In the genomic region with DNA sequence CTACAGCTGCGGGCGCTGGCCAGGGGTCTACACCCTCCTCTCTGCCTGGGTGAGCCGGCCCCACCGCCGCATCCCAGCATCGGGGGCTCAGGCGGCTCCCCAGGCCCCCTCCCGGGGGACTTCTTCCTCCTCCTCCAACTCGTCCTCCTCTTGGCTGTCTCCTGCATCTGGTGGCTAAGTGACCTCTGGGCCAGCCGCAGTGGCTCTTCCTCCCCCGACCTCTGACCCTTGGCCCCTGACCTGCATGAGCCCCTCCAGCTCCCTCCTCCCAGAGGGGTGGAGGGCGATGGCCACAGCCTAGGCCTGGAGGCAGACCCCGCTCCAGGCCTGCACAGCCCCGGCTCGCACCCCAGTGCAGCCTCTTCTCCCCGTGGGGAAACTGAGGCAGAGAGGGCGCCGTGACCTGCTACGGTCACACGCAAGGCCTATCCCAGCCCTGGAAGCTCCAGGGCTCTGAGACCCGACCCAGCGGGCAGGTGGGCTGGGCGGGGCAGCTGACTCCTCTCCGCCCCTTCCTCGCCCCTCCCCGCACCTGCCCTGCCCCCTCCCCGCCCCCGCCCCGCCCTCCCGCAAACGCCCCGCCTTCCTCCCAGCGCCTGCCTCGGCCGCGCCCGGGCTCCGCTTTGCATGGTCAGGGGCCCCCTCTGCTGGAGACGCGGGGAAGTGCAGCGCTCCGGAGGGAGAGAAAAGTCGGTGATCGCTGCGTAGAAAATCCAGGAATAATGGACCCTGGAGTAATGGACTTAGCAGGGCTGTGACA, we compare ENCODE assay signal across 8 cellular contexts. TPM values are rescaled to one million over a fixed set of nuclear protein-coding genes. Genes with fewer than 3 reads are reported as not detected.
DNase-seq lines count a peak whose midpoint lies in the region; ATAC-seq and TF ChIP-seq lines count a peak whose summit lies in the region.
"Not testable (repeated sequence)": the region's sequence is repeated elsewhere in the genome, so short reads cannot be mapped to it uniquely, and the experiment has no call there.
"Had no signal": no experiment of that assay in that cellular context is flagged by ENCODE, and none has a peak within 500 bp of the region (broad histone marks: within the 10 kb centered on the region; RNA-seq: fewer than 3 reads in every experiment).

No MANE protein-coding gene starts in this region.

- H3K4me2 ChIP-seq in IMR-90 (ENCODE audit: low read depth, low read length): not testable (repeated sequence)

- H3K79me1 ChIP-seq in IMR-90 (ENCODE audit: low read depth in 1 of 2, low read length in 2 of 2): not testable (repeated sequence)

- H2BK120ac ChIP-seq in IMR-90 (ENCODE audit: low read depth, low read length): not testable (repeated sequence)

- H3K23ac ChIP-seq in IMR-90 (ENCODE audit: low read depth, low read length): not testable (repeated sequence)

- H3K14ac ChIP-seq in IMR-90 (replicated peaks; ENCODE audit: low read depth, low read length): not testable (repeated sequence)

- not testable (repeated sequence) for H3K4me1 ChIP-seq in IMR-90 (ENCODE audit: control insufficient read depth, insufficient read depth, low read length); foreskin keratinocyte; right lobe of liver; sigmoid colon

- not testable (repeated sequence) for TF ChIP-seq POLR2A in IMR-90 (IDR thresholded peaks at IDR 0.05; ENCODE audit: low read depth, low read length); right lobe of liver (IDR thresholded peaks at IDR 0.05); sigmoid colon (IDR thresholded peaks at IDR 0.05)

- not testable (repeated sequence) for H4K5ac ChIP-seq in IMR-90 (ENCODE audit: low read depth, low read length)

- intact Hi-C loops in IMR-90 (cut with micrococcal nuclease); right lobe of liver (cut with DNase I); sigmoid colon (cut with DNase I): not testable (repeated sequence)

- TF ChIP-seq EP300 in sigmoid colon (IDR thresholded peaks at IDR 0.05): not testable (repeated sequence)

- not testable (repeated sequence) for H2BK5ac ChIP-seq in IMR-90 (ENCODE audit: low read depth, low read length, poor library complexity, severe bottlenecking)

- H3K18ac ChIP-seq in IMR-90 (ENCODE audit: low read depth, low read length): not testable (repeated sequence)

- H3K27me3 ChIP-seq in IMR-90 (ENCODE audit: control insufficient read depth, insufficient read depth, low read length) (peaks cover 18% of the 10 kb centered on the region), sigmoid colon (peaks cover 0 to 30% (median 20%) of the 10 kb centered on the region in 3 donors)
- not testable (repeated sequence) for H3K27me3 ChIP-seq in foreskin keratinocyte, right lobe of liver

- H4K91ac ChIP-seq in IMR-90 (ENCODE audit: insufficient read depth, low read depth, low read length): not testable (repeated sequence)

- ATAC-seq in IMR-90 (ENCODE audit: low read depth) (peak; percentile 96), foreskin keratinocyte (peak; percentile 37), right lobe of liver (peak; percentile 82 to 97 (median 93))
- ATAC-seq in activated CD8-positive, alpha-beta memory T cell treated with anti-CD3 and anti-CD28 coated beads, Interleukin-2, amount 10 ng/mL, durations not matched to agents 7 days and 5 days: peak; percentile 72

- not testable (repeated sequence) for TF ChIP-seq CTCF in IMR-90 (conservative IDR thresholded peaks at IDR 0.05; ENCODE audit: low read depth, low read length); foreskin keratinocyte (conservative IDR thresholded peaks at IDR 0.05); right lobe of liver (IDR thresholded peaks at IDR 0.05); sigmoid colon (IDR thresholded peaks at IDR 0.05)

- in situ Hi-C loops in IMR-90 (cut with MboI; ENCODE audit: low sequenced_read_pairs): not testable (repeated sequence)

- not testable (repeated sequence) for H3K27ac ChIP-seq in IMR-90 (ENCODE audit: insufficient read depth, low read length); foreskin keratinocyte; right lobe of liver; sigmoid colon

- H4K8ac ChIP-seq in IMR-90 (ENCODE audit: low read depth in 2 of 2, low read length in 2 of 2): not testable (repeated sequence)

- H3K9me3 ChIP-seq in IMR-90 (ENCODE audit: control insufficient read depth, insufficient read depth, low read length); right lobe of liver; sigmoid colon: not testable (repeated sequence)

- dilution Hi-C loops in IMR-90 (cut with HindIII; ENCODE audit: low sequenced_read_pairs, unreplicated experiment): not testable (repeated sequence)

- POLR2A ChIA-PET in IMR-90 (lab: Charles Lee; ENCODE audit: unreplicated experiment): not testable (repeated sequence)

- DNase-seq in IMR-90; activated CD8-positive, alpha-beta memory T cell treated with anti-CD3 and anti-CD28 coated beads, Interleukin-2, amount 10 ng/mL, durations not matched to agents 7 days and 5 days; foreskin keratinocyte; right lobe of liver: not testable (repeated sequence)
- peak; percentile 58 for DNase-seq in sigmoid colon

- not testable (repeated sequence) for H2BK20ac ChIP-seq in IMR-90 (ENCODE audit: low read depth, low read length)

- not testable (repeated sequence) for H3K9ac ChIP-seq in IMR-90 (ENCODE audit: low read depth, low read length)

- not testable (repeated sequence) for H3K4ac ChIP-seq in IMR-90 (ENCODE audit: low read depth, low read length)

- H2AK5ac ChIP-seq in IMR-90 (ENCODE audit: low read depth, low read length): not testable (repeated sequence)

- H4K20me1 ChIP-seq in IMR-90 (ENCODE audit: insufficient read depth, low read length): not testable (repeated sequence)

- H3K4me3 ChIP-seq in IMR-90 (ENCODE audit: insufficient read depth, low read depth, low read length); right lobe of liver; sigmoid colon: not testable (repeated sequence)

- H3K36me3 Mint-ChIP-seq in activated CD8-positive, alpha-beta memory T cell treated with anti-CD3 and anti-CD28 coated beads, Interleukin-2, amount 10 ng/mL, durations not matched to agents 7 days and 5 days: not testable (repeated sequence)

- TF ChIP-seq RAD21 in IMR-90 (IDR thresholded peaks at IDR 0.05; ENCODE audit: low read length): not testable (repeated sequence)

- H3K9me3 Mint-ChIP-seq in activated CD8-positive, alpha-beta memory T cell treated with anti-CD3 and anti-CD28 coated beads, Interleukin-2, amount 10 ng/mL, durations not matched to agents 7 days and 5 days (ENCODE audit: low read depth): not testable (repeated sequence)

- WGBS in IMR-90 (ENCODE audit: extremely low coverage in 2 of 2, insufficient read length in 1 of 2), 2 experiments: no CpG with 5 or more reads among the region's 45 CpGs
- WGBS in right lobe of liver (ENCODE audit: insufficient coverage, low coverage, low lambda C conversion rate, missing lambda C conversion rate): no CpG with 5 or more reads among the region's 45 CpGs
- WGBS in sigmoid colon, 2 donors: 54 to 74% methylated on average over 3 to 6 of the region's 45 CpGs

- not testable (repeated sequence) for H3K27ac Mint-ChIP-seq in activated CD8-positive, alpha-beta memory T cell treated with anti-CD3 and anti-CD28 coated beads, Interleukin-2, amount 10 ng/mL, durations not matched to agents 7 days and 5 days

- not testable (repeated sequence) for H3K4me1 Mint-ChIP-seq in activated CD8-positive, alpha-beta memory T cell treated with anti-CD3 and anti-CD28 coated beads, Interleukin-2, amount 10 ng/mL, durations not matched to agents 7 days and 5 days

- not testable (repeated sequence) for H2BK15ac ChIP-seq in IMR-90 (ENCODE audit: low read depth, low read length)

- not testable (repeated sequence) for BruUV-seq in IMR-90 (replicated peaks; lab: Mats Ljungman, UMichigan)

- not testable (repeated sequence) for H3K36me3 ChIP-seq in IMR-90 (ENCODE audit: control insufficient read depth, insufficient read depth, low read length); right lobe of liver; sigmoid colon

- CTCF ChIA-PET in IMR-90 (lab: Yijun Ruan, JAX); activated CD8-positive, alpha-beta memory T cell treated with anti-CD3 and anti-CD28 coated beads, Interleukin-2, amount 10 ng/mL, durations not matched to agents 7 days and 5 days (lab: Charles Lee): not testable (repeated sequence)

- H3K4me3 Mint-ChIP-seq in activated CD8-positive, alpha-beta memory T cell treated with anti-CD3 and anti-CD28 coated beads, Interleukin-2, amount 10 ng/mL, durations not matched to agents 7 days and 5 days: not testable (repeated sequence)

- H3K9me1 ChIP-seq in IMR-90 (ENCODE audit: insufficient read depth, low read length): not testable (repeated sequence)

- not testable (repeated sequence) for H2AK9ac ChIP-seq in IMR-90 (replicated peaks; ENCODE audit: low read depth, low read length, poor library complexity)

- H3K56ac ChIP-seq in IMR-90 (ENCODE audit: extremely low read depth, insufficient read depth, low read length): not testable (repeated sequence)

- not testable (repeated sequence) for H3K27me3 Mint-ChIP-seq in activated CD8-positive, alpha-beta memory T cell treated with anti-CD3 and anti-CD28 coated beads, Interleukin-2, amount 10 ng/mL, durations not matched to agents 7 days and 5 days

- H2AFZ ChIP-seq in IMR-90 (replicated peaks; ENCODE audit: low read length, poor library complexity): not testable (repeated sequence)

RNA-seq across cellular contexts. Expression of gene TPSD1, which starts 6.7 kb away (rescaled TPM):
- total RNA-seq in IMR-90 (2012; rRNA removed) (not detected in 2 replicates), foreskin keratinocyte (not detected in 2 replicates), right lobe of liver (not detected), sigmoid colon (1 to 10 TPM in 1 of 4 donors, not detected in 3; 5.3 TPM)
- polyA plus RNA-seq in IMR-90 (2012; rRNA removed) (not detected in 2 replicates), foreskin keratinocyte (not detected in 2 replicates), sigmoid colon (1 to 10 TPM in 1 of 3 donors, under 1 TPM in 1, not detected in 1; 0.71 to 1.2 TPM)
- not detected in 2 replicates for polyA plus RNA-seq in IMR-90 (2012; cell fraction: cytosol; rRNA removed)
- not detected in 2 replicates for polyA plus RNA-seq in IMR-90 (2012; cell fraction: nucleus; rRNA removed; ENCODE audit: low replicate concordance)
- not detected for total RNA-seq in activated CD8-positive, alpha-beta memory T cell treated with anti-CD3 and anti-CD28 coated beads, Interleukin-2, amount 10 ng/mL, durations not matched to agents 7 days and 5 days
- total RNA-seq: fibroblast of lung, H7, progenitor cell of endocrine pancreas had no signal
- polyA plus RNA-seq: fibroblast of lung had no signal

RNA-seq across cellular contexts. Expression of gene TPSAB1, which starts 8.7 kb away (rescaled TPM):
- total RNA-seq in IMR-90 (2012; rRNA removed): not detected in 2 replicates
- polyA plus RNA-seq in IMR-90 (2012; rRNA removed): not detected in 2 replicates
- polyA plus RNA-seq in IMR-90 (2012; cell fraction: cytosol; rRNA removed): not detected in 2 replicates
- not detected in 2 replicates for polyA plus RNA-seq in IMR-90 (2012; cell fraction: nucleus; rRNA removed; ENCODE audit: low replicate concordance)
- total RNA-seq in activated CD8-positive, alpha-beta memory T cell treated with anti-CD3 and anti-CD28 coated beads, Interleukin-2, amount 10 ng/mL, durations not matched to agents 7 days and 5 days: not detected
- not detected in 2 replicates for total RNA-seq in foreskin keratinocyte
- not detected in 2 replicates for polyA plus RNA-seq in foreskin keratinocyte
- total RNA-seq in right lobe of liver: 1 to 10 TPM in 1 of 6 experiments, under 1 TPM in 4, not detected in 1; 0.39 to 1.1 (median 0.81) TPM
- total RNA-seq in sigmoid colon: 100 to 1,000 TPM in 1 of 4 donors, 10 to 100 TPM in 3; 10.2 to 118 (median 17.3) TPM
- polyA plus RNA-seq in sigmoid colon: 10 to 100 TPM in 1 of 3 donors, 1 to 10 TPM in 2; 5.1 to 25.2 (median 8.9) TPM
- total RNA-seq: fibroblast of lung, H7, progenitor cell of endocrine pancreas had no signal
- polyA plus RNA-seq: fibroblast of lung had no signal

RNA-seq across cellular contexts. Expression of gene TPSB2, which starts 19.2 kb away (rescaled TPM):
- total RNA-seq in IMR-90 (2012; rRNA removed): not detected in 2 replicates
- not detected in 2 replicates for polyA plus RNA-seq in IMR-90 (2012; rRNA removed)
- not detected in 2 replicates for polyA plus RNA-seq in IMR-90 (2012; cell fraction: cytosol; rRNA removed)
- polyA plus RNA-seq in IMR-90 (2012; cell fraction: nucleus; rRNA removed; ENCODE audit: low replicate concordance): not detected in 2 replicates
- not detected for total RNA-seq in activated CD8-positive, alpha-beta memory T cell treated with anti-CD3 and anti-CD28 coated beads, Interleukin-2, amount 10 ng/mL, durations not matched to agents 7 days and 5 days
- total RNA-seq in foreskin keratinocyte: not detected in 2 replicates
- polyA plus RNA-seq in foreskin keratinocyte: not detected in 2 replicates
- total RNA-seq in right lobe of liver: 1 to 10 TPM in 2 of 6 experiments, under 1 TPM in 2, not detected in 2; 0.24 to 1.6 (median 0.83) TPM
- 100 to 1,000 TPM in 1 of 4 donors, 10 to 100 TPM in 3; 12.2 to 182 (median 17.6) TPM for total RNA-seq in sigmoid colon
- polyA plus RNA-seq in sigmoid colon: 10 to 100 TPM in 2 of 3 donors, 1 to 10 TPM in 1; 7.9 to 27.6 (median 11.0) TPM
- total RNA-seq: fibroblast of lung, H7, progenitor cell of endocrine pancreas had no signal
- polyA plus RNA-seq: fibroblast of lung had no signal

RNA-seq across cellular contexts. Expression of gene TPSG1, which starts 24.1 kb away (rescaled TPM):
- total RNA-seq in IMR-90 (2012; rRNA removed) (not detected in 2 replicates), foreskin keratinocyte (not detected in 2 replicates), right lobe of liver (under 1 TPM in 3 of 6 experiments, not detected in 3; 0.20 to 0.43 (median 0.43) TPM), sigmoid colon (1 to 10 TPM in 1 of 4 donors, not detected in 3; 1.4 TPM)
- polyA plus RNA-seq in IMR-90 (2012; rRNA removed) (not detected in 2 replicates), foreskin keratinocyte (not detected in 2 replicates), sigmoid colon (10 to 100 TPM; 21.5 to 73.9 (median 59.9) TPM)
- polyA plus RNA-seq in IMR-90 (2012; cell fraction: cytosol; rRNA removed): not detected in 2 replicates
- polyA plus RNA-seq in IMR-90 (2012; cell fraction: nucleus; rRNA removed; ENCODE audit: low replicate concordance): not detected in 2 replicates
- not detected for total RNA-seq in activated CD8-positive, alpha-beta memory T cell treated with anti-CD3 and anti-CD28 coated beads, Interleukin-2, amount 10 ng/mL, durations not matched to agents 7 days and 5 days
- total RNA-seq: fibroblast of lung, H7, progenitor cell of endocrine pancreas had no signal
- polyA plus RNA-seq: fibroblast of lung had no signal

Comparison
In these comparisons a context has a peak if more than half of its experiments do, and no peak if none do; other contexts are left out.
1. ATAC-seq: peak in every context shown above with its lines; median percentile 96 in IMR-90; 93 in right lobe of liver; 72 in activated CD8-positive, alpha-beta memory T cell treated with anti-CD3 and anti-CD28 coated beads, Interleukin-2, amount 10 ng/mL, durations not matched to agents 7 days and 5 days; 37 in foreskin keratinocyte.
2. RNA of gene TPSAB1, which starts 8.7 kb away (total RNA-seq): 10.2 to 118 TPM in sigmoid colon; 0.39 to 1.1 TPM in right lobe of liver, not detected in IMR-90, not detected in activated CD8-positive, alpha-beta memory T cell treated with anti-CD3 and anti-CD28 coated beads, Interleukin-2, amount 10 ng/mL, durations not matched to agents 7 days and 5 days and not detected in foreskin keratinocyte; every median in the first group is over 4 times any median in the second.
3. RNA of gene TPSB2, which starts 19.2 kb away (total RNA-seq): 12.2 to 182 TPM in sigmoid colon; 0.24 to 1.6 TPM in right lobe of liver, not detected in IMR-90, not detected in activated CD8-positive, alpha-beta memory T cell treated with anti-CD3 and anti-CD28 coated beads, Interleukin-2, amount 10 ng/mL, durations not matched to agents 7 days and 5 days and not detected in foreskin keratinocyte; every median in the first group is over 4 times any median in the second.